Comparison of ENCODE assay signal across 1 cellular context in the genomic region with DNA sequence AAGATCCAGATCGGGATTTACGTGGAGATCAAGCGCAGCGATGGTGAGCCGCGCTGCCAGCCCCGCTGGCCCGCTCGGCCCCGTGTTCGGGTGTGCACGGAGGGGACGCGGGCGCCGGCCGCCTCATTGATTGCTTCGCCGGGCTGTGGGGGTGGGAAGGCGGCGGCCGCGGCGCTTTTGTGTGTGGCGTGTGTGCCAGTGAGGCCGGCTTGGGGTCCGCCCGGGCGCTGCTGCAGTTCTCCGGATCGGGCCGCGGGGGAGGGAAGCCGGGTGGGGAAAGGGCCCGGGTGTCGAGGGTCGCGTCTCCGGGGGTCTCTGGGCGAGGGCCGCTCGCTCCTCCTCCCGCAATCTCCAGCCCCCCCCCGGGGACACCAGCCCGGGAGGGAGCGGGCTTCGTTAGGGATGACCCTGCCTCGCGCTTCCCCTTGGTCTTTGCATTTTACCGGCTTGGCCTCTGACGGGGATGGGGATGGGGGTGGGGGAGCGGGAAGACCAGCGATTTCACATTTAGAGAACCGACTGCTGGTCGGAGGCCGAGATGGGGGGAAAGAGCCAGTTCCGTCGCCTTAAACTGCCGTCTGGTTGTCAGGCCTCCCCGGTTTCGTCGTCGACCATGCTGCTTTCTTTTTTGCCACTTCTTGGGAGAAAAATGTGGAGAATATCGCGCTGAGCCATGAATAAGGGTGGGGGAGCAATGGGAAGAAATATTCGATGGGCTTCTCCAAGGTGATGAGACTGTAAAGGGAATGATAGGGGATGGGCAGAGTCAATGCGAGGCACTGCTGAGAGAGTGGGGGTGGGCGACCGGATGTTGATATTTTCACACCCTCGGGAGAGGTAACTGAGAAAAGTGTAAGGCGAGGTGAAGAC.
TF ChIP-seq lines count a peak whose summit lies in the region.

No MANE protein-coding gene starts in this region.

TF ChIP-seq in K562, 482 proteins besides CTCF, POLR2A, EP300 and RAD21 (continued from another document and continues in another):
- TF ChIP-seq MYC (IDR thresholded peaks at IDR 0.05; ENCODE audit: low read depth, low read length) = no peak; the same call in 1 of the 2 replicates
- no peak for TF ChIP-seq MYC (CRISPR knock-in tag; IDR thresholded peaks at IDR 0.05; ENCODE audit: borderline replicate concordance, low read depth)
- no peak for TF ChIP-seq SMARCB1 (IDR thresholded peaks at IDR 0.05; ENCODE audit: insufficient read length, low read depth)
- TF ChIP-seq SAFB2 (IDR thresholded peaks at IDR 0.05; ENCODE audit: borderline replicate concordance, low read depth, low read length, severe bottlenecking) = no peak
- TF ChIP-seq ZNF124 (CRISPR knock-in tag; IDR thresholded peaks at IDR 0.05) = no peak
- TF ChIP-seq, protein P1, sequence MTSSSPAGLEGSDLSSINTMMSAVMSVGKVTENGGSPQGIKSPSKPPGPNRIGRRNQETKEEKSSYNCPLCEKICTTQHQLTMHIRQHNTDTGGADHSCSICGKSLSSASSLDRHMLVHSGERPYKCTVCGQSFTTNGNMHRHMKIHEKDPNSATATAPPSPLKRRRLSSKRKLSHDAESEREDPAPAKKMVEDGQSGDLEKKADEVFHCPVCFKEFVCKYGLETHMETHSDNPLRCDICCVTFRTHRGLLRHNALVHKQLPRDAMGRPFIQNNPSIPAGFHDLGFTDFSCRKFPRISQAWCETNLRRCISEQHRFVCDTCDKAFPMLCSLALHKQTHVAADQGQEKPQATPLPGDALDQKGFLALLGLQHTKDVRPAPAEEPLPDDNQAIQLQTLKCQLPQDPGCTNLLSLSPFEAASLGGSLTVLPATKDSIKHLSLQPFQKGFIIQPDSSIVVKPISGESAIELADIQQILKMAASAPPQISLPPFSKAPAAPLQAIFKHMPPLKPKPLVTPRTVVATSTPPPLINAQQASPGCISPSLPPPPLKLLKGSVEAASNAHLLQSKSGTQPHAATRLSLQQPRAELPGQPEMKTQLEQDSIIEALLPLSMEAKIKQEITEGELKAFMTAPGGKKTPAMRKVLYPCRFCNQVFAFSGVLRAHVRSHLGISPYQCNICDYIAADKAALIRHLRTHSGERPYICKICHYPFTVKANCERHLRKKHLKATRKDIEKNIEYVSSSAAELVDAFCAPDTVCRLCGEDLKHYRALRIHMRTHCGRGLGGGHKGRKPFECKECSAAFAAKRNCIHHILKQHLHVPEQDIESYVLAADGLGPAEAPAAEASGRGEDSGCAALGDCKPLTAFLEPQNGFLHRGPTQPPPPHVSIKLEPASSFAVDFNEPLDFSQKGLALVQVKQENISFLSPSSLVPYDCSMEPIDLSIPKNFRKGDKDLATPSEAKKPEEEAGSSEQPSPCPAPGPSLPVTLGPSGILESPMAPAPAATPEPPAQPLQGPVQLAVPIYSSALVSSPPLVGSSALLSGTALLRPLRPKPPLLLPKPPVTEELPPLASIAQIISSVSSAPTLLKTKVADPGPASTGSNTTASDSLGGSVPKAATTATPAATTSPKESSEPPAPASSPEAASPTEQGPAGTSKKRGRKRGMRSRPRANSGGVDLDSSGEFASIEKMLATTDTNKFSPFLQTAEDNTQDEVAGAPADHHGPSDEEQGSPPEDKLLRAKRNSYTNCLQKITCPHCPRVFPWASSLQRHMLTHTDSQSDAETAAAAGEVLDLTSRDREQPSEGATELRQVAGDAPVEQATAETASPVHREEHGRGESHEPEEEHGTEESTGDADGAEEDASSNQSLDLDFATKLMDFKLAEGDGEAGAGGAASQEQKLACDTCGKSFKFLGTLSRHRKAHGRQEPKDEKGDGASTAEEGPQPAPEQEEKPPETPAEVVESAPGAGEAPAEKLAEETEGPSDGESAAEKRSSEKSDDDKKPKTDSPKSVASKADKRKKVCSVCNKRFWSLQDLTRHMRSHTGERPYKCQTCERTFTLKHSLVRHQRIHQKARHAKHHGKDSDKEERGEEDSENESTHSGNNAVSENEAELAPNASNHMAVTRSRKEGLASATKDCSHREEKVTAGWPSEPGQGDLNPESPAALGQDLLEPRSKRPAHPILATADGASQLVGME (CRISPR knock-in tag; IDR thresholded peaks at IDR 0.05) = no peak
- peak in 1 of 3 experiments; percentile 19 for TF ChIP-seq YY1 (IDR thresholded peaks at IDR 0.05; ENCODE audit: borderline replicate concordance in 1 of 3, control insufficient read depth in 1 of 3, extremely low read depth in 1 of 3, insufficient read depth in 3 of 3, insufficient read length in 1 of 3, insufficient replicate concordance in 2 of 3, low read depth in 1 of 3, low read length in 2 of 3)
- no peak for TF ChIP-seq NR1H2 (CRISPR knock-in tag; IDR thresholded peaks at IDR 0.05)
- TF ChIP-seq, protein P2, sequence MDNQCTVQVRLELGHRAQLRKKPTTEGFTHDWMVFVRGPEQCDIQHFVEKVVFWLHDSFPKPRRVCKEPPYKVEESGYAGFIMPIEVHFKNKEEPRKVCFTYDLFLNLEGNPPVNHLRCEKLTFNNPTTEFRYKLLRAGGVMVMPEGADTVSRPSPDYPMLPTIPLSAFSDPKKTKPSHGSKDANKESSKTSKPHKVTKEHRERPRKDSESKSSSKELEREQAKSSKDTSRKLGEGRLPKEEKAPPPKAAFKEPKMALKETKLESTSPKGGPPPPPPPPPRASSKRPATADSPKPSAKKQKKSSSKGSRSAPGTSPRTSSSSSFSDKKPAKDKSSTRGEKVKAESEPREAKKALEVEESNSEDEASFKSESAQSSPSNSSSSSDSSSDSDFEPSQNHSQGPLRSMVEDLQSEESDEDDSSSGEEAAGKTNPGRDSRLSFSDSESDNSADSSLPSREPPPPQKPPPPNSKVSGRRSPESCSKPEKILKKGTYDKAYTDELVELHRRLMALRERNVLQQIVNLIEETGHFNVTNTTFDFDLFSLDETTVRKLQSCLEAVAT (IDR thresholded peaks at IDR 0.05) = peak in 1 of 2 experiments; percentile 25; a peak in 1 of 4 replicates
- TF ChIP-seq, protein P3, sequence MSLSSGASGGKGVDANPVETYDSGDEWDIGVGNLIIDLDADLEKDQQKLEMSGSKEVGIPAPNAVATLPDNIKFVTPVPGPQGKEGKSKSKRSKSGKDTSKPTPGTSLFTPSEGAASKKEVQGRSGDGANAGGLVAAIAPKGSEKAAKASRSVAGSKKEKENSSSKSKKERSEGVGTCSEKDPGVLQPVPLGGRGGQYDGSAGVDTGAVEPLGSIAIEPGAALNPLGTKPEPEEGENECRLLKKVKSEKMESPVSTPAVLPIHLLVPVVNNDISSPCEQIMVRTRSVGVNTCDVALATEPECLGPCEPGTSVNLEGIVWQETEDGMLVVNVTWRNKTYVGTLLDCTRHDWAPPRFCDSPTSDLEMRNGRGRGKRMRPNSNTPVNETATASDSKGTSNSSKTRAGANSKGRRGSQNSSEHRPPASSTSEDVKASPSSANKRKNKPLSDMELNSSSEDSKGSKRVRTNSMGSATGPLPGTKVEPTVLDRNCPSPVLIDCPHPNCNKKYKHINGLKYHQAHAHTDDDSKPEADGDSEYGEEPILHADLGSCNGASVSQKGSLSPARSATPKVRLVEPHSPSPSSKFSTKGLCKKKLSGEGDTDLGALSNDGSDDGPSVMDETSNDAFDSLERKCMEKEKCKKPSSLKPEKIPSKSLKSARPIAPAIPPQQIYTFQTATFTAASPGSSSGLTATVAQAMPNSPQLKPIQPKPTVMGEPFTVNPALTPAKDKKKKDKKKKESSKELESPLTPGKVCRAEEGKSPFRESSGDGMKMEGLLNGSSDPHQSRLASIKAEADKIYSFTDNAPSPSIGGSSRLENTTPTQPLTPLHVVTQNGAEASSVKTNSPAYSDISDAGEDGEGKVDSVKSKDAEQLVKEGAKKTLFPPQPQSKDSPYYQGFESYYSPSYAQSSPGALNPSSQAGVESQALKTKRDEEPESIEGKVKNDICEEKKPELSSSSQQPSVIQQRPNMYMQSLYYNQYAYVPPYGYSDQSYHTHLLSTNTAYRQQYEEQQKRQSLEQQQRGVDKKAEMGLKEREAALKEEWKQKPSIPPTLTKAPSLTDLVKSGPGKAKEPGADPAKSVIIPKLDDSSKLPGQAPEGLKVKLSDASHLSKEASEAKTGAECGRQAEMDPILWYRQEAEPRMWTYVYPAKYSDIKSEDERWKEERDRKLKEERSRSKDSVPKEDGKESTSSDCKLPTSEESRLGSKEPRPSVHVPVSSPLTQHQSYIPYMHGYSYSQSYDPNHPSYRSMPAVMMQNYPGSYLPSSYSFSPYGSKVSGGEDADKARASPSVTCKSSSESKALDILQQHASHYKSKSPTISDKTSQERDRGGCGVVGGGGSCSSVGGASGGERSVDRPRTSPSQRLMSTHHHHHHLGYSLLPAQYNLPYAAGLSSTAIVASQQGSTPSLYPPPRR (CRISPR knock-in tag; IDR thresholded peaks at IDR 0.05; ENCODE audit: borderline replicate concordance) = no peak
- TF ChIP-seq ZNF561 (CRISPR knock-in tag; conservative IDR thresholded peaks at IDR 0.05) = no peak
- TF ChIP-seq EP400 (IDR thresholded peaks at IDR 0.05) = no peak; the same call in none of the 2 replicates
- TF ChIP-seq, protein P4, sequence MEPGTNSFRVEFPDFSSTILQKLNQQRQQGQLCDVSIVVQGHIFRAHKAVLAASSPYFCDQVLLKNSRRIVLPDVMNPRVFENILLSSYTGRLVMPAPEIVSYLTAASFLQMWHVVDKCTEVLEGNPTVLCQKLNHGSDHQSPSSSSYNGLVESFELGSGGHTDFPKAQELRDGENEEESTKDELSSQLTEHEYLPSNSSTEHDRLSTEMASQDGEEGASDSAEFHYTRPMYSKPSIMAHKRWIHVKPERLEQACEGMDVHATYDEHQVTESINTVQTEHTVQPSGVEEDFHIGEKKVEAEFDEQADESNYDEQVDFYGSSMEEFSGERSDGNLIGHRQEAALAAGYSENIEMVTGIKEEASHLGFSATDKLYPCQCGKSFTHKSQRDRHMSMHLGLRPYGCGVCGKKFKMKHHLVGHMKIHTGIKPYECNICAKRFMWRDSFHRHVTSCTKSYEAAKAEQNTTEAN (CRISPR knock-in tag; IDR thresholded peaks at IDR 0.05) = no peak
- no peak for TF ChIP-seq ZNF41 (CRISPR knock-in tag; conservative IDR thresholded peaks at IDR 0.05)
- TF ChIP-seq, protein P5, sequence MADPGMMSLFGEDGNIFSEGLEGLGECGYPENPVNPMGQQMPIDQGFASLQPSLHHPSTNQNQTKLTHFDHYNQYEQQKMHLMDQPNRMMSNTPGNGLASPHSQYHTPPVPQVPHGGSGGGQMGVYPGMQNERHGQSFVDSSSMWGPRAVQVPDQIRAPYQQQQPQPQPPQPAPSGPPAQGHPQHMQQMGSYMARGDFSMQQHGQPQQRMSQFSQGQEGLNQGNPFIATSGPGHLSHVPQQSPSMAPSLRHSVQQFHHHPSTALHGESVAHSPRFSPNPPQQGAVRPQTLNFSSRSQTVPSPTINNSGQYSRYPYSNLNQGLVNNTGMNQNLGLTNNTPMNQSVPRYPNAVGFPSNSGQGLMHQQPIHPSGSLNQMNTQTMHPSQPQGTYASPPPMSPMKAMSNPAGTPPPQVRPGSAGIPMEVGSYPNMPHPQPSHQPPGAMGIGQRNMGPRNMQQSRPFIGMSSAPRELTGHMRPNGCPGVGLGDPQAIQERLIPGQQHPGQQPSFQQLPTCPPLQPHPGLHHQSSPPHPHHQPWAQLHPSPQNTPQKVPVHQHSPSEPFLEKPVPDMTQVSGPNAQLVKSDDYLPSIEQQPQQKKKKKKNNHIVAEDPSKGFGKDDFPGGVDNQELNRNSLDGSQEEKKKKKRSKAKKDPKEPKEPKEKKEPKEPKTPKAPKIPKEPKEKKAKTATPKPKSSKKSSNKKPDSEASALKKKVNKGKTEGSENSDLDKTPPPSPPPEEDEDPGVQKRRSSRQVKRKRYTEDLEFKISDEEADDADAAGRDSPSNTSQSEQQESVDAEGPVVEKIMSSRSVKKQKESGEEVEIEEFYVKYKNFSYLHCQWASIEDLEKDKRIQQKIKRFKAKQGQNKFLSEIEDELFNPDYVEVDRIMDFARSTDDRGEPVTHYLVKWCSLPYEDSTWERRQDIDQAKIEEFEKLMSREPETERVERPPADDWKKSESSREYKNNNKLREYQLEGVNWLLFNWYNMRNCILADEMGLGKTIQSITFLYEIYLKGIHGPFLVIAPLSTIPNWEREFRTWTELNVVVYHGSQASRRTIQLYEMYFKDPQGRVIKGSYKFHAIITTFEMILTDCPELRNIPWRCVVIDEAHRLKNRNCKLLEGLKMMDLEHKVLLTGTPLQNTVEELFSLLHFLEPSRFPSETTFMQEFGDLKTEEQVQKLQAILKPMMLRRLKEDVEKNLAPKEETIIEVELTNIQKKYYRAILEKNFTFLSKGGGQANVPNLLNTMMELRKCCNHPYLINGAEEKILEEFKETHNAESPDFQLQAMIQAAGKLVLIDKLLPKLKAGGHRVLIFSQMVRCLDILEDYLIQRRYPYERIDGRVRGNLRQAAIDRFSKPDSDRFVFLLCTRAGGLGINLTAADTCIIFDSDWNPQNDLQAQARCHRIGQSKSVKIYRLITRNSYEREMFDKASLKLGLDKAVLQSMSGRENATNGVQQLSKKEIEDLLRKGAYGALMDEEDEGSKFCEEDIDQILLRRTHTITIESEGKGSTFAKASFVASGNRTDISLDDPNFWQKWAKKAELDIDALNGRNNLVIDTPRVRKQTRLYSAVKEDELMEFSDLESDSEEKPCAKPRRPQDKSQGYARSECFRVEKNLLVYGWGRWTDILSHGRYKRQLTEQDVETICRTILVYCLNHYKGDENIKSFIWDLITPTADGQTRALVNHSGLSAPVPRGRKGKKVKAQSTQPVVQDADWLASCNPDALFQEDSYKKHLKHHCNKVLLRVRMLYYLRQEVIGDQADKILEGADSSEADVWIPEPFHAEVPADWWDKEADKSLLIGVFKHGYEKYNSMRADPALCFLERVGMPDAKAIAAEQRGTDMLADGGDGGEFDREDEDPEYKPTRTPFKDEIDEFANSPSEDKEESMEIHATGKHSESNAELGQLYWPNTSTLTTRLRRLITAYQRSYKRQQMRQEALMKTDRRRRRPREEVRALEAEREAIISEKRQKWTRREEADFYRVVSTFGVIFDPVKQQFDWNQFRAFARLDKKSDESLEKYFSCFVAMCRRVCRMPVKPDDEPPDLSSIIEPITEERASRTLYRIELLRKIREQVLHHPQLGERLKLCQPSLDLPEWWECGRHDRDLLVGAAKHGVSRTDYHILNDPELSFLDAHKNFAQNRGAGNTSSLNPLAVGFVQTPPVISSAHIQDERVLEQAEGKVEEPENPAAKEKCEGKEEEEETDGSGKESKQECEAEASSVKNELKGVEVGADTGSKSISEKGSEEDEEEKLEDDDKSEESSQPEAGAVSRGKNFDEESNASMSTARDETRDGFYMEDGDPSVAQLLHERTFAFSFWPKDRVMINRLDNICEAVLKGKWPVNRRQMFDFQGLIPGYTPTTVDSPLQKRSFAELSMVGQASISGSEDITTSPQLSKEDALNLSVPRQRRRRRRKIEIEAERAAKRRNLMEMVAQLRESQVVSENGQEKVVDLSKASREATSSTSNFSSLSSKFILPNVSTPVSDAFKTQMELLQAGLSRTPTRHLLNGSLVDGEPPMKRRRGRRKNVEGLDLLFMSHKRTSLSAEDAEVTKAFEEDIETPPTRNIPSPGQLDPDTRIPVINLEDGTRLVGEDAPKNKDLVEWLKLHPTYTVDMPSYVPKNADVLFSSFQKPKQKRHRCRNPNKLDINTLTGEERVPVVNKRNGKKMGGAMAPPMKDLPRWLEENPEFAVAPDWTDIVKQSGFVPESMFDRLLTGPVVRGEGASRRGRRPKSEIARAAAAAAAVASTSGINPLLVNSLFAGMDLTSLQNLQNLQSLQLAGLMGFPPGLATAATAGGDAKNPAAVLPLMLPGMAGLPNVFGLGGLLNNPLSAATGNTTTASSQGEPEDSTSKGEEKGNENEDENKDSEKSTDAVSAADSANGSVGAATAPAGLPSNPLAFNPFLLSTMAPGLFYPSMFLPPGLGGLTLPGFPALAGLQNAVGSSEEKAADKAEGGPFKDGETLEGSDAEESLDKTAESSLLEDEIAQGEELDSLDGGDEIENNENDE (IDR thresholded peaks at IDR 0.05; ENCODE audit: low read depth, low read length) = no peak
- TF ChIP-seq, protein P6, sequence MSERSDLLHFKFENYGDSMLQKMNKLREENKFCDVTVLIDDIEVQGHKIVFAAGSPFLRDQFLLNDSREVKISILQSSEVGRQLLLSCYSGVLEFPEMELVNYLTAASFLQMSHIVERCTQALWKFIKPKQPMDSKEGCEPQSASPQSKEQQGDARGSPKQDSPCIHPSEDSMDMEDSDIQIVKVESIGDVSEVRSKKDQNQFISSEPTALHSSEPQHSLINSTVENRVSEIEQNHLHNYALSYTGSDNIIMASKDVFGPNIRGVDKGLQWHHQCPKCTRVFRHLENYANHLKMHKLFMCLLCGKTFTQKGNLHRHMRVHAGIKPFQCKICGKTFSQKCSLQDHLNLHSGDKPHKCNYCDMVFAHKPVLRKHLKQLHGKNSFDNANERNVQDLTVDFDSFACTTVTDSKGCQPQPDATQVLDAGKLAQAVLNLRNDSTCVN (CRISPR knock-in tag; IDR thresholded peaks at IDR 0.05) = no peak
- TF ChIP-seq TARDBP (IDR thresholded peaks at IDR 0.05) = no peak
